ENCODE assay signal across 33 cellular contexts in the genomic region with DNA sequence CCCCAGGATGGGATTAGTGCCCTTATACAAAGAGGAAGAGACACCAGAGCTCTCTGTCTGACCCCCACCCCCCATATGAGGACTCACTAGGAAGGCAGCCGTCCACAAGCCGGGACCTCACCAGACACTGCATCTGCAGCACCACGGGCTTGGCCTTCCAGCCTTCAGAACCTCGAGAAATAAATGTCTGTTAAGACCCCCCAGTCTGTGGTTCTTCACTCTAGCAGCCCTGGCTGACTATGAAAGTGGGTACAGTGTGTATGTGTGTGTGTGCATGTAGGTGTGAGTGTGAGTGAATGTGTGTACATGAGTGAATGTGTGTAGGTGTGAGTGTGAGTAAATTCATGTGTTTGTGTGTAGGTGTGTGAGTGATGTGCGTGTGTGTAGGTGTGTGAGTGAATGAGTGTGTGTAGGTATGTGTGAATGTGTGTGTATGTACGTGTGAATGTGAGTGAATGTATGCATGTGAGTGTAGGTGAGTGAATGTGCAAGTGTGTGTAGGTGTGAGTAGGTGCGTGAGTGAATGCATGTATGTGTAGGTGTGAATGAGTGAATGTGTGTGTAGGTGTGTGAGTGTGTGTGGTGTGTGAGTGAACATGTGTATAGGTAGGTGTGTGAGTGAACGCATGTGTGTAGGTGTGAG.
"Had no signal": no experiment of that assay in that cellular context is flagged by ENCODE, and none has a peak within 500 bp of the region (broad histone marks: within the 10 kb centered on the region; RNA-seq: fewer than 3 reads in every experiment).

No MANE protein-coding gene starts in this region.

- H3K9me3 Mint-ChIP-seq: activated CD4-positive, alpha-beta T cell treated with anti-CD3 and anti-CD28 coated beads, Interleukin-2, amount 10 ng/mL, durations not matched to agents 7 days and 5 days; activated naive CD8-positive, alpha-beta T cell treated with anti-CD3 and anti-CD28 coated beads for 36 hours; central memory CD8-positive, alpha-beta T cell; T-helper 1 cell treated with Interleukin-12 subunit alpha and Interleukin-12 subunit beta and Interleukin-4 antibody, amounts not matched to agents 30 μg/mL and 1 μg/mL, for 36 hours; T-helper 2 cell treated with Interferon-gamma antibody and Interleukin-4, amounts not matched to agents 5 μg/mL and 100 μg/mL, for 36 hours; WTC11 had no signal

- H3K27me3 Mint-ChIP-seq: activated CD4-positive, alpha-beta T cell treated with anti-CD3 and anti-CD28 coated beads for 36 hours; activated CD4-positive, alpha-beta T cell treated with anti-CD3 and anti-CD28 coated beads, Interleukin-2, amount 10 ng/mL, durations not matched to agents 7 days and 5 days; activated naive CD8-positive, alpha-beta T cell treated with anti-CD3 and anti-CD28 coated beads for 36 hours; central memory CD8-positive, alpha-beta T cell had no signal

- ATAC-seq: activated CD4-positive, alpha-beta T cell treated with anti-CD3 and anti-CD28 coated beads for 36 hours; activated CD4-positive, CD25-positive, alpha-beta regulatory T cell treated with anti-CD3 and anti-CD28 coated beads, Interleukin-2, amount 50 U/mL, for 24 hours; activated CD8-positive, alpha-beta T cell treated with anti-CD3 and anti-CD28 coated beads, Interleukin-2, amount 10 ng/mL, durations not matched to agents 7 days and 5 days; Panc1; WTC11 had no signal

- DNase-seq: activated CD4-positive, alpha-beta T cell treated with anti-CD3 and anti-CD28 coated beads for 36 hours; activated CD4-positive, alpha-beta T cell treated with anti-CD3 and anti-CD28 coated beads, Interleukin-2, amount 10 ng/mL, durations not matched to agents 7 days and 5 days; activated CD4-positive, alpha-beta T cell treated with anti-CD3 and anti-CD28 coated beads, Interleukin-2, amount 50 U/mL, for 48 hours; activated CD8-positive, alpha-beta T cell treated with anti-CD3 and anti-CD28 coated beads, Interleukin-2, amount 10 ng/mL, durations not matched to agents 7 days and 5 days; activated effector memory CD4-positive, alpha-beta T cell treated with Interleukin-2 at 50 U/mL for 16 hours; activated naive CD4-positive, alpha-beta T cell treated with anti-CD3 and anti-CD28 coated beads, Interleukin-2, amount 50 U/mL, for 16 hours; activated naive CD8-positive, alpha-beta T cell treated with anti-CD3 and anti-CD28 coated beads for 36 hours; activated T-cell treated with anti-CD3 and anti-CD28 coated beads, Interleukin-2, amount 50 U/mL, for 48 hours; amniotic stem cell; aorta; brain microvascular endothelial cell; Kasumi-1; MG63; NCI-H1048; NCI-H1105 treated with DMSO at 0.1 percent for 48 hours; NCI-H1436; NCI-H1694; NCI-H1930; NCI-H2081 treated with DMSO at 0.1 percent for 48 hours; NCI-H226; NCI-H446 treated with DMSO at 0.1 percent for 48 hours; NCI-H524 treated with DMSO at 0.1 percent for 48 hours; SHP77; SJCRH30 had no signal

- FAIRE-seq: TTC549 had no signal

- H3K4me1 Mint-ChIP-seq: activated CD4-positive, alpha-beta T cell treated with anti-CD3 and anti-CD28 coated beads for 36 hours; activated CD4-positive, alpha-beta T cell treated with anti-CD3 and anti-CD28 coated beads, Interleukin-2, amount 10 ng/mL, durations not matched to agents 7 days and 5 days; activated naive CD8-positive, alpha-beta T cell treated with anti-CD3 and anti-CD28 coated beads for 36 hours; central memory CD8-positive, alpha-beta T cell had no signal

- H3K4me3 Mint-ChIP-seq: activated CD4-positive, alpha-beta T cell treated with anti-CD3 and anti-CD28 coated beads for 36 hours; activated CD4-positive, alpha-beta T cell treated with anti-CD3 and anti-CD28 coated beads, Interleukin-2, amount 10 ng/mL, durations not matched to agents 7 days and 5 days; activated CD8-positive, alpha-beta T cell treated with anti-CD3 and anti-CD28 coated beads, Interleukin-2, amount 10 ng/mL, durations not matched to agents 7 days and 5 days; activated naive CD8-positive, alpha-beta T cell treated with anti-CD3 and anti-CD28 coated beads for 36 hours; central memory CD8-positive, alpha-beta T cell; T-helper 1 cell treated with Interleukin-12 subunit alpha and Interleukin-12 subunit beta and Interleukin-4 antibody, amounts not matched to agents 30 μg/mL and 1 μg/mL, for 36 hours; T-helper 2 cell treated with Interferon-gamma antibody and Interleukin-4, amounts not matched to agents 5 μg/mL and 100 μg/mL, for 36 hours; WTC11 had no signal

- H3K36me3 Mint-ChIP-seq: activated naive CD8-positive, alpha-beta T cell treated with anti-CD3 and anti-CD28 coated beads for 36 hours; WTC11 had no signal

- H3K27ac ChIP-seq: brain microvascular endothelial cell, cardiac muscle cell, SJCRH30, SK-N-MC had no signal

- H3K4me1 ChIP-seq: SJCRH30 had no signal

- H3K27ac Mint-ChIP-seq: activated CD4-positive, alpha-beta T cell treated with anti-CD3 and anti-CD28 coated beads for 36 hours; activated CD4-positive, alpha-beta T cell treated with anti-CD3 and anti-CD28 coated beads, Interleukin-2, amount 10 ng/mL, durations not matched to agents 7 days and 5 days; activated CD8-positive, alpha-beta T cell treated with anti-CD3 and anti-CD28 coated beads, Interleukin-2, amount 10 ng/mL, durations not matched to agents 7 days and 5 days; activated naive CD8-positive, alpha-beta T cell treated with anti-CD3 and anti-CD28 coated beads for 36 hours; T-helper 1 cell treated with Interleukin-12 subunit alpha and Interleukin-12 subunit beta and Interleukin-4 antibody, amounts not matched to agents 30 μg/mL and 1 μg/mL, for 36 hours; T-helper 2 cell treated with Interferon-gamma antibody and Interleukin-4, amounts not matched to agents 5 μg/mL and 100 μg/mL, for 36 hours; WTC11 had no signal

- H3K4me3 ChIP-seq: cardiac muscle cell, MG63, SJCRH30, SK-N-MC had no signal

- H3K9me3 ChIP-seq: MG63 had no signal

- H3K36me3 ChIP-seq: brain microvascular endothelial cell, cardiac muscle cell, MG63, SJCRH30 had no signal

- H3K27me3 ChIP-seq: brain microvascular endothelial cell, cardiac muscle cell, MG63, SJCRH30 had no signal
